In the genomic region with DNA sequence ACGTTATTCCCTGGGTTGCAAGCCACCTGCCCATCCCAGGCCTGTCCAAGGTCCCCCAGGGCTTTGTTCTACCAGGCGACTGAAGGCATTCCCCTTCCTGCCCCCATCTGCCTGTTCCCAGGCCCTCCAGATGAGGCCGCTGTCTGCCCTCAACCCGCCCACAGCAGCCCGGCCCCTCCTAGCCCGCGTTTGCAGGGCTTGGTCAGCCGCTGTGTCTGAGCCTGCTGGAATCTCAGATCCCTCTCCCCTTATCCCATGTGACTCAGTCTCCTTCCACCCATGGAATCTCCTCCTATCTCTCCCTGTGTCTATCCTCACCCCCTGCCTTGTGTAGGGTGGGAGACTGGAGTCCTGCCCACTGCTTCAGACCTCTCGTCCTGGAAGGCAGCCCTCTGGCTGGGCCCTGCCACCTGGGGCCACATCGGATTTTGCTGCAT, we compare ENCODE assay signal across 8 cellular contexts.
DNase-seq lines count a peak whose midpoint lies in the region; ATAC-seq and TF ChIP-seq lines count a peak whose summit lies in the region.

No MANE protein-coding gene starts in this region.

- H3K9me3 ChIP-seq in Caco-2: no peaks in the 10 kb centered on the region; the same call in 1 of the 2 replicates
- H3K9me3 ChIP-seq in lung (ENCODE audit: control insufficient read depth in 2 of 2, insufficient read depth in 1 of 2, low read length in 1 of 2): no peaks in the 10 kb centered on the region

- peak; percentile 52 for ATAC-seq in lung (ENCODE audit: insufficient read depth, low FRiP score)
- ATAC-seq in GM18502 (IDR thresholded peaks at IDR 0.05; ENCODE audit: poor library complexity, unreplicated experiment): no peak

- WGBS in lung, 2 donors: 29 to 36% methylated on average over 10 of the region's 10 CpGs

- H3K4me1 Mint-ChIP-seq in Caco-2 (ENCODE audit: low read depth, unreplicated experiment): peaks cover 6% of the 10 kb centered on the region

- no peaks in the 10 kb centered on the region for H3K27me3 ChIP-seq in Caco-2 (replicated peaks; ENCODE audit: control insufficient read depth, insufficient read depth, low read length)
- no peaks in the 10 kb centered on the region for H3K27me3 ChIP-seq in lung (ENCODE audit: control insufficient read depth, insufficient read depth)

- DNase-seq in Caco-2 (peak; percentile 63 to 70), M059J (ENCODE audit: low read depth) (peak; percentile 55), lung (ENCODE audit: low spot score) (peak; percentile 53), globus pallidus (ENCODE audit: low spot score) (no peak)
- DNase-seq in activated CD4-positive, CD25-positive, alpha-beta regulatory T cell treated with anti-CD3 and anti-CD28 coated beads, Interleukin-2, amount 50 U/mL, for 16 hours (ENCODE audit: low read depth, low spot score): peak; percentile 30
- peak; percentile 51 for DNase-seq in central memory CD4-positive, alpha-beta T cell
- DNase-seq in stimulated activated CD8-positive, alpha-beta memory T cell treated with anti-CD3 and anti-CD28 coated beads, Interleukin-7, amount 100 ng/mL, for 24 hours (ENCODE audit: low read depth): peak; percentile 38

- H3K27ac ChIP-seq in lung (ENCODE audit: low read depth in 1 of 2, low read length in 1 of 2): no peak overlapping the region

- no peaks in the 10 kb centered on the region for H3K36me3 Mint-ChIP-seq in Caco-2 (ENCODE audit: insufficient read depth, unreplicated experiment)

- H3K36me3 ChIP-seq in Caco-2 (ENCODE audit: control insufficient read depth, insufficient read depth, low read length): no peaks in the 10 kb centered on the region
- no peaks in the 10 kb centered on the region for H3K36me3 ChIP-seq in lung (ENCODE audit: control insufficient read depth in 2 of 2, insufficient read depth in 2 of 2, low read length in 2 of 2)

- H3K4me1 ChIP-seq in Caco-2 (no peaks in the 10 kb centered on the region), lung (ENCODE audit: control insufficient read depth in 2 of 2, insufficient read depth in 2 of 2, low read length in 2 of 2) (no peaks in the 10 kb centered on the region)

- H3K4me3 ChIP-seq in Caco-2 (ENCODE audit: low read depth, low read length) (no peak overlapping the region), lung (no peak overlapping the region)

- H3K9me3 Mint-ChIP-seq in Caco-2 (ENCODE audit: unreplicated experiment): no peaks in the 10 kb centered on the region

- peaks cover 4% of the 10 kb centered on the region for H3K27me3 Mint-ChIP-seq in Caco-2 (ENCODE audit: insufficient read depth, unreplicated experiment)

- TF ChIP-seq CTCF in Caco-2 (IDR thresholded peaks at IDR 0.05; ENCODE audit: insufficient read depth in 1 of 2, low read depth in 1 of 2, low read length in 1 of 2, severe bottlenecking in 1 of 2, unreplicated experiment in 1 of 2): peak; percentile 65 to 75
- TF ChIP-seq CTCF in lung (IDR thresholded peaks at IDR 0.05; ENCODE audit: control extremely low read depth, extremely low read depth): peak; percentile 34

- POLR2A ChIA-PET in Caco-2 (lab: Charles Lee): no interaction called here

- H3K4me3 Mint-ChIP-seq in Caco-2 (ENCODE audit: unreplicated experiment): no peak overlapping the region

- CTCF ChIA-PET in Caco-2 (lab: Charles Lee): no interaction called here

- intact Hi-C loops in Caco-2 (cut with micrococcal nuclease; ENCODE audit: unreplicated experiment): loop anchor here (1.0 kb wide), 1 partner anchor 242 kb away; no protein-coding TSS in a partner anchor

- H3K27ac Mint-ChIP-seq in Caco-2 (ENCODE audit: unreplicated experiment): no peak overlapping the region

- no TSS peak for BruUV-seq in Caco-2 (replicated peaks; lab: Mats Ljungman, UMichigan)
